ENCODE assay signal across 1 cellular context in genomic region chr6:36961441-36962430, GRCh38.
A peak's percentile ranks its signal among the peaks of the same experiment; 100 is the strongest.
TF ChIP-seq lines count a peak whose summit lies in the region.

No MANE protein-coding gene starts in this region.

TF ChIP-seq in K562, 482 proteins besides CTCF, POLR2A, EP300 and RAD21:
- TF ChIP-seq ZNF512 (tag; IDR thresholded peaks at IDR 0.05) = 0 out of 2 replicates have a peak, but pooled peaks have one; percentile 33
- no peak for TF ChIP-seq RERE (CRISPR knock-in tag; IDR thresholded peaks at IDR 0.05; ENCODE audit: borderline replicate concordance)
- 0 out of 2 replicates have a peak, but pooled peaks have one; percentile 38 for TF ChIP-seq ZBTB7A (IDR thresholded peaks at IDR 0.05; ENCODE audit: borderline replicate concordance, control insufficient read depth, low read depth, low read length)
- TF ChIP-seq ZNF79 (CRISPR knock-in tag; IDR thresholded peaks at IDR 0.05; ENCODE audit: low read depth) = no peak
- no peak for TF ChIP-seq RBFOX2 (IDR thresholded peaks at IDR 0.05; ENCODE audit: low read depth, low read length)
- TF ChIP-seq AFF1 (IDR thresholded peaks at IDR 0.05; ENCODE audit: low read depth in 1 of 2, partially characterized antibody in 2 of 2) = no peak
- TF ChIP-seq ZNF511 (CRISPR knock-in tag; IDR thresholded peaks at IDR 0.05) = peak; percentile 26; the same call in 1 of the 2 replicates
- no peak for TF ChIP-seq GTF2A2 (tag; IDR thresholded peaks at IDR 0.05)
